In genomic region chr15:70584838-70585706, GRCh38 we compare ENCODE assay signal across 8 cellular contexts.
DNase-seq lines count a peak whose midpoint lies in the region; ATAC-seq, FAIRE-seq and TF ChIP-seq lines count a peak whose summit lies in the region.
"Had no signal": no experiment of that assay in that cellular context is flagged by ENCODE, and none has a peak within 500 bp of the region (broad histone marks: within the 10 kb centered on the region; RNA-seq: fewer than 3 reads in every experiment).

No MANE protein-coding gene starts in this region.

- H3K9me3 ChIP-seq in endodermal cell (ENCODE audit: control insufficient read depth, low read length): peaks cover 4% of the 10 kb centered on the region
- H3K9me3 ChIP-seq in pancreas: no peaks in the 10 kb centered on the region

- H3K27ac ChIP-seq in endodermal cell (ENCODE audit: low read depth, low read length) (no peak overlapping the region), pancreas (no peak overlapping the region)
- H3K27ac ChIP-seq: skin epidermis had no signal

- ATAC-seq in activated CD4-positive, alpha-beta T cell treated with anti-CD3 and anti-CD28 coated beads for 36 hours: peak; percentile 86
- ATAC-seq in pancreas: peak; percentile 35 to 81 (median 56)

- intact Hi-C loops in activated CD4-positive, alpha-beta T cell treated with anti-CD3 and anti-CD28 coated beads for 36 hours (cut with DNase I, micrococcal nuclease): loop anchor here in 1 of 2 experiments (1.0 kb wide), 2 partner anchors 26 to 1107 kb away; no protein-coding TSS in a partner anchor
- intact Hi-C loops in pancreas (cut with DNase I): no loop called here

- peaks cover 11% of the 10 kb centered on the region; the same call in 1 of the 2 replicates for H3K36me3 Mint-ChIP-seq in HFFc6 (ENCODE audit: low read depth)
- H3K36me3 Mint-ChIP-seq in activated CD4-positive, alpha-beta T cell treated with anti-CD3 and anti-CD28 coated beads for 36 hours (ENCODE audit: low read depth): no peaks in the 10 kb centered on the region
- no peaks in the 10 kb centered on the region for H3K36me3 Mint-ChIP-seq in endodermal cell (ENCODE audit: low read depth)

- H3K27ac Mint-ChIP-seq in HFFc6 (no peak overlapping the region), endodermal cell (no peak overlapping the region)
- H3K27ac Mint-ChIP-seq in activated CD4-positive, alpha-beta T cell treated with anti-CD3 and anti-CD28 coated beads for 36 hours: no peak overlapping the region

- WGBS in endodermal cell (ENCODE audit: insufficient coverage in 1 of 2, insufficient read length in 1 of 2), 2 experiments: 12 to 17% methylated on average over 18 to 58 of the region's 64 CpGs
- 8 to 9% methylated on average over 57 to 64 of the region's 64 CpGs for WGBS in pancreas, 2 donors

- H3K36me3 ChIP-seq in endodermal cell (ENCODE audit: control insufficient read depth, insufficient read depth, low read length) (no peaks in the 10 kb centered on the region), pancreas (no peaks in the 10 kb centered on the region)

- H3K4me1 ChIP-seq in endodermal cell (ENCODE audit: control insufficient read depth, insufficient read depth, low read length) (peaks cover 6% of the 10 kb centered on the region), pancreas (no peaks in the 10 kb centered on the region)

- H3K4me1 Mint-ChIP-seq in HFFc6 (ENCODE audit: low read depth) (peaks cover 23% of the 10 kb centered on the region), endodermal cell (peaks cover 1% of the 10 kb centered on the region)
- H3K4me1 Mint-ChIP-seq in activated CD4-positive, alpha-beta T cell treated with anti-CD3 and anti-CD28 coated beads for 36 hours: peaks cover 20% of the 10 kb centered on the region

- no peak overlapping the region for H3K4me3 ChIP-seq in endodermal cell (ENCODE audit: low read length)
- H3K4me3 ChIP-seq in pancreas: peak overlapping the region in 2 of 4 donors; percentile 14 to 18

- H3K9me3 Mint-ChIP-seq in HFFc6 (peaks cover 6% of the 10 kb centered on the region; the same call in 1 of the 2 replicates), endodermal cell (peaks cover 14% of the 10 kb centered on the region)
- no peaks in the 10 kb centered on the region for H3K9me3 Mint-ChIP-seq in activated CD4-positive, alpha-beta T cell treated with anti-CD3 and anti-CD28 coated beads for 36 hours (ENCODE audit: low read depth)

- DNase-seq in HFFc6 (peak; percentile 24), endodermal cell (peak; percentile 94), pancreas (peak in 1 of 6 donors; percentile 67), OCI-M1 (lab: John Stamatoyannopoulos, UW) (no peak), RKO (ENCODE audit: low spot score) (no peak), mesenteric fat pad (ENCODE audit: low spot score) (no peak)
- peak; percentile 75 for DNase-seq in activated CD4-positive, alpha-beta T cell treated with anti-CD3 and anti-CD28 coated beads for 36 hours

- POLR2A ChIA-PET in activated CD4-positive, alpha-beta T cell treated with anti-CD3 and anti-CD28 coated beads for 36 hours (lab: Charles Lee): no interaction called here

- H3K9ac ChIP-seq in endodermal cell (ENCODE audit: extremely low read depth, low read length, poor library complexity, severe bottlenecking): no peak overlapping the region

- H3K27me3 Mint-ChIP-seq in HFFc6 (ENCODE audit: insufficient read depth): peaks cover 4% of the 10 kb centered on the region
- H3K27me3 Mint-ChIP-seq in activated CD4-positive, alpha-beta T cell treated with anti-CD3 and anti-CD28 coated beads for 36 hours: peaks cover 13% of the 10 kb centered on the region
- H3K27me3 Mint-ChIP-seq in endodermal cell (ENCODE audit: insufficient read depth): peaks cover 32% of the 10 kb centered on the region

- TF ChIP-seq CTCF in HFFc6 (IDR thresholded peaks at IDR 0.05) (peak; percentile 75), endodermal cell (conservative IDR thresholded peaks at IDR 0.05) (peak; percentile 96), pancreas (IDR thresholded peaks at IDR 0.05) (no peak)

- FAIRE-seq in pancreas (lab: Jason Lieb, UNC): no peak

- CTCF ChIA-PET in activated CD4-positive, alpha-beta T cell treated with anti-CD3 and anti-CD28 coated beads for 36 hours (lab: Charles Lee): interaction anchor here (0.7 to 3.0 kb wide), 10 partner anchors 9 to 322 kb away, joined by 3 to 19 read pairs (median 4); no protein-coding TSS in a partner anchor

- H3K4me3 Mint-ChIP-seq in HFFc6 (peak overlapping the region; percentile 48), endodermal cell (peak overlapping the region; percentile 52)
- peak overlapping the region; percentile 41 for H3K4me3 Mint-ChIP-seq in activated CD4-positive, alpha-beta T cell treated with anti-CD3 and anti-CD28 coated beads for 36 hours

- H3K27me3 ChIP-seq in endodermal cell (ENCODE audit: control insufficient read depth, insufficient read depth, low read length, poor library complexity, severe bottlenecking): peaks cover 10% of the 10 kb centered on the region
- H3K27me3 ChIP-seq in pancreas: no peaks in the 10 kb centered on the region

Comparison
In these comparisons a context has a peak if more than half of its experiments do, and no peak if none do; other contexts are left out.
1. DNase-seq: peak in HFFc6 (single experiment), activated CD4-positive, alpha-beta T cell treated with anti-CD3 and anti-CD28 coated beads for 36 hours (single experiment) and endodermal cell (single experiment); none in OCI-M1 (single experiment), RKO (single experiment) and mesenteric fat pad (single experiment).
2. CTCF ChIP-seq: peak in HFFc6 (single experiment) and endodermal cell (single experiment); none in pancreas (0 of 4).
3. Peak in every context shown above with its lines, with median percentiles within 50 percentile points of each other: H3K4me3 Mint-ChIP-seq.